8 cellular contexts compared by ENCODE assay signal in genomic region chr16:50741808-50742520, GRCh38. TPM values are rescaled to one million over a fixed set of nuclear protein-coding genes. Genes with fewer than 3 reads are reported as not detected.
A peak's percentile ranks its signal among the peaks of the same experiment; 100 is the strongest.
DNase-seq lines count a peak whose midpoint lies in the region; ATAC-seq and TF ChIP-seq lines count a peak whose summit lies in the region.

Gene CYLD (plus strand): TSS chr16:50742086. CDS start chr16:50749699, 7,613 bp downstream.

- no peaks in the 10 kb centered on the region for H3F3A ChIP-seq in PC-3 (ENCODE audit: low read length, unreplicated experiment)

- intact Hi-C loops in PC-3 (cut with micrococcal nuclease) (loop anchor here (1.0 to 10.0 kb wide), 2 partner anchors 64 to 377 kb away; partner anchors contain the start of gene BRD7), mucosa of descending colon (cut with DNase I, micrococcal nuclease) (no loop called here)

- H3K4me1 ChIP-seq in PC-3 (ENCODE audit: insufficient read depth, low read length) (peaks cover 34% of the 10 kb centered on the region), mucosa of descending colon (ENCODE audit: low read depth) (peaks cover 11% of the 10 kb centered on the region)

- H2AFZ ChIP-seq in PC-3 (ENCODE audit: low read length): peak within 1 kb of the TSS; percentile 94

- H3K9me2 ChIP-seq in PC-3 (replicated peaks; ENCODE audit: low read length): no peaks in the 10 kb centered on the region

- TF ChIP-seq CTCF in PC-3 (conservative IDR thresholded peaks at IDR 0.05; ENCODE audit: low read depth, low read length) (no peak), mucosa of descending colon (IDR thresholded peaks at IDR 0.05) (no peak)

- TF ChIP-seq RAD21 in Ishikawa (IDR thresholded peaks at IDR 0.05; ENCODE audit: low read depth): no peak

- CTCF ChIA-PET in PC-3 (lab: Charles Lee): interaction anchor here (0.6 to 1.3 kb wide), 4 partner anchors 64 to 373 kb away, joined by 3 to 19 read pairs (median 4); partner anchors contain the start of gene BRD7

- H3K9me3 ChIP-seq in PC-3 (ENCODE audit: low read length) (no peaks in the 10 kb centered on the region), mucosa of descending colon (no peaks in the 10 kb centered on the region)

- H3K9ac ChIP-seq in PC-3 (ENCODE audit: low read length): peak within 1 kb of the TSS; percentile 58

- no peaks in the 10 kb centered on the region for H3K79me2 ChIP-seq in PC-3 (ENCODE audit: low read length)

- peak; percentile 99 for DNase-seq in DMS114 treated with DMSO at 0.1 percent for 48 hours (lab: John Stamatoyannopoulos, UW; ENCODE audit: unreplicated experiment)
- peak; percentile 97 for DNase-seq in PC-3
- DNase-seq in activated T-cell treated with anti-CD3 and anti-CD28 coated beads for 48 hours (ENCODE audit: low read depth): peak; percentile 99
- DNase-seq in epithelial cell of prostate (ENCODE audit: low read depth, low spot score): peak; percentile 97
- peak; percentile 99 to 100 (median 99) for DNase-seq in mucosa of descending colon
- DNase-seq in stimulated activated CD8-positive, alpha-beta memory T cell treated with anti-CD3 and anti-CD28 coated beads, Interleukin-4, amount 100 ng/mL, for 24 hours (ENCODE audit: low read depth): peak; percentile 98

- POLR2A ChIA-PET in PC-3 (lab: Charles Lee; ENCODE audit: unreplicated experiment): interaction anchor here (0.7 kb wide), 1 partner anchor 47 kb away, joined by 3 read pairs; no protein-coding TSS in a partner anchor

- H3K4me2 ChIP-seq in PC-3 (ENCODE audit: low read length): peak within 1 kb of the TSS; percentile 95

- H3K27ac ChIP-seq in PC-3 (ENCODE audit: low read length) (no peak within 1 kb of the TSS), epithelial cell of prostate (peak within 1 kb of the TSS; percentile 73)

- BruUV-seq in PC-3 (replicated peaks; lab: Mats Ljungman, UMichigan): no TSS peak

- H3K4me3 ChIP-seq in PC-3 (ENCODE audit: low read length): peak within 1 kb of the TSS; percentile 77
- H3K4me3 ChIP-seq in mucosa of descending colon: peak within 1 kb of the TSS; percentile 82

- peak; percentile 92 for ATAC-seq in GM21576 (IDR thresholded peaks at IDR 0.05; ENCODE audit: unreplicated experiment)
- ATAC-seq in PC-3: peak; percentile 97
- peak; percentile 96 for ATAC-seq in mucosa of descending colon

- H4K20me1 ChIP-seq in PC-3 (ENCODE audit: low read length): no peaks in the 10 kb centered on the region

- TF ChIP-seq EP300 in Ishikawa (IDR thresholded peaks at IDR 0.05; ENCODE audit: borderline replicate concordance): no peak

- H3K36me3 ChIP-seq in PC-3 (ENCODE audit: low read depth, low read length) (no peaks in the 10 kb centered on the region), mucosa of descending colon (ENCODE audit: low read depth) (peaks cover 5% of the 10 kb centered on the region)

- no peaks in the 10 kb centered on the region for H3K27me3 ChIP-seq in PC-3 (ENCODE audit: low read length)

TF ChIP-seq in Ishikawa, 13 proteins besides CTCF, POLR2A, EP300 and RAD21:
- TF ChIP-seq TCF12 (IDR thresholded peaks at IDR 0.05; ENCODE audit: low read depth): no peak
- TF ChIP-seq REST (IDR thresholded peaks at IDR 0.05; ENCODE audit: low read depth): no peak
- peak; percentile 43; the same call in 1 of the 2 replicates for TF ChIP-seq TEAD4 (IDR thresholded peaks at IDR 0.05)
- TF ChIP-seq ZBTB7A (IDR thresholded peaks at IDR 0.05; ENCODE audit: low read depth): peak; percentile 51; the same call in 1 of the 2 replicates
- 0 out of 2 replicates have a peak, but pooled peaks have one; percentile 16 for TF ChIP-seq USF1 (IDR thresholded peaks at IDR 0.05)
- TF ChIP-seq EGR1 (IDR thresholded peaks at IDR 0.05): peak; percentile 96
- TF ChIP-seq TAF1 (IDR thresholded peaks at IDR 0.05; ENCODE audit: low read depth): peak; percentile 73; the same call in 1 of the 2 replicates
- peak; percentile 25; the same call in 1 of the 2 replicates for TF ChIP-seq NFIC (IDR thresholded peaks at IDR 0.05)
- TF ChIP-seq YY1 (IDR thresholded peaks at IDR 0.05; ENCODE audit: low read depth): peak; percentile 98
- TF ChIP-seq CEBPB (IDR thresholded peaks at IDR 0.05): no peak
- peak; percentile 69 for TF ChIP-seq CREB1 (IDR thresholded peaks at IDR 0.05; ENCODE audit: low read depth)

RNA-seq across cellular contexts. Expression of gene CYLD, which starts in this region (rescaled TPM):
- total RNA-seq in PC-3 (2014; rRNA removed) (8.5 and 8.6 TPM in 2 replicates), mucosa of descending colon (10 to 100 TPM; 24.7 to 44.4 (median 35.5) TPM)
